In the genomic region with DNA sequence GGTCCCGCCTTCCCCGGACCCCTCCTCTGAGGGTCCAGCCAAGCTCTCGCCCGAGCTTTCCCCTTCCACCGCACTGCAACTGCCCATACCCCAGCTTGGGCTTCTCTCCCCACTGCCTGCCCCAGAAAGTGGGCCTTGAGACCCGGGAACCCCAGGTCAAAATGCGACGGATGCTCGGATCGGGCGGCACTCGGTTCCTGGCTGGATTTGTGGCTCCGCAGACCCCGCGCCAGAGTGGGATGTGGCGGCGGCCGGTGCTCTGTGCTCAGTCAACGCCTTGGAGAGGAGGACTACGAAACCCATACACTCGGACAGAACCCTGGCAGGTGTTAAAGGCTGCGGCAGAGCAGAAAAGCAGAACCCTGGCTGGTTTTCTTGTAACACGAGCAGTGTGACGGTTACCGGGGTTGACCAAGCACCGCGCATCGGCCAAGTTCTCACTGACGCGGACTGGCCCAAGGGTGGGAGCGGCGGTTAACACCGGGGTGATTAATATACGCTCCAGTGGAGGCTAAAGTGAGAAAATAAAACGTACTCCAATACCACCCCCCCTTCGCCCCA, we compare ENCODE assay signal across 8 cellular contexts. TPM values are rescaled to one million over a fixed set of nuclear protein-coding genes. Genes with fewer than 3 reads are reported as not detected.
A peak's percentile ranks its signal among the peaks of the same experiment; 100 is the strongest.
DNase-seq lines count a peak whose midpoint lies in the region; ATAC-seq, FAIRE-seq and TF ChIP-seq lines count a peak whose summit lies in the region.

No MANE protein-coding gene starts in this region.

- no peaks in the 10 kb centered on the region for H3K9me3 ChIP-seq in CD8-positive, alpha-beta memory T cell (ENCODE audit: low read length)
- no peaks in the 10 kb centered on the region for H3K9me3 ChIP-seq in duodenal mucosa (ENCODE audit: control insufficient read depth in 1 of 2, low read length in 2 of 2)

- H3K4me1 ChIP-seq in CD8-positive, alpha-beta memory T cell (ENCODE audit: insufficient read depth, low read length) = peaks cover 13% of the 10 kb centered on the region
- H3K4me1 ChIP-seq in duodenal mucosa (ENCODE audit: control insufficient read depth in 1 of 2, insufficient read depth in 2 of 2, low read length in 2 of 2) = no peaks in the 10 kb centered on the region

- no peak overlapping the region for H3K27ac ChIP-seq in CD8-positive, alpha-beta memory T cell (ENCODE audit: low read depth, low read length)
- H3K27ac ChIP-seq in HL-60 (replicated peaks) (peak overlapping the region; percentile 97), duodenal mucosa (ENCODE audit: low read depth, low read length) (no peak overlapping the region)

- in situ Hi-C loops in KBM-7 (cut with MboI; ENCODE audit: low pct_unique_long_range_greater_than_20kb, low sequenced_read_pairs) = no loop called here

- no peak overlapping the region for H3K4me3 ChIP-seq in CD8-positive, alpha-beta memory T cell (ENCODE audit: low read length)
- H3K4me3 ChIP-seq in HL-60 (replicated peaks; ENCODE audit: insufficient read depth, low read length) (peak overlapping the region; percentile 56), duodenal mucosa (ENCODE audit: low read depth in 1 of 2, low read length in 2 of 2) (peak overlapping the region; percentile 49 to 83)

- FAIRE-seq in HTR-8/SVneo (lab: Jason Lieb, UNC) = no peak

- peak; percentile 49 to 66 (median 64) for ATAC-seq in natural killer cell
- ATAC-seq in GM21360 (IDR thresholded peaks at IDR 0.05; ENCODE audit: unreplicated experiment) = no peak

- peak overlapping the region; percentile 4 to 28 for H3K9ac ChIP-seq in duodenal mucosa (ENCODE audit: low read depth in 1 of 2, low read length in 2 of 2)

- peaks cover 5 to 11% (median 9%) of the 10 kb centered on the region in 3 donors for H3K36me3 Mint-ChIP-seq in CD8-positive, alpha-beta memory T cell
- peaks cover 7% of the 10 kb centered on the region for H3K36me3 Mint-ChIP-seq in natural killer cell

- H3K27ac Mint-ChIP-seq in CD8-positive, alpha-beta memory T cell = peak overlapping the region in 5 of 8 donors; percentile 52 to 92 (median 86)
- H3K27ac Mint-ChIP-seq in natural killer cell = peak overlapping the region; percentile 96 to 98

- H3K27me3 Mint-ChIP-seq in CD8-positive, alpha-beta memory T cell = no peaks in the 10 kb centered on the region
- H3K27me3 Mint-ChIP-seq in natural killer cell (ENCODE audit: low read depth in 2 of 2) = no peaks in the 10 kb centered on the region

- TF ChIP-seq CTCF in HL-60 (IDR thresholded peaks at IDR 0.05; ENCODE audit: insufficient read depth, low read length) (no peak), natural killer cell (IDR thresholded peaks at IDR 0.05) (no peak)

- intact Hi-C loops in natural killer cell (cut with micrococcal nuclease) = loop anchor here (1.0 to 5.0 kb wide), 4 partner anchors 38 to 287 kb away; a partner anchor contains a TSS

- CTCF ChIA-PET in CD8-positive, alpha-beta memory T cell (lab: Charles Lee) = interaction anchor here (0.8 to 1.9 kb wide), 2 partner anchors 38 to 84 kb away, joined by 3 to 5 read pairs; no protein-coding TSS in a partner anchor

- POLR2A ChIA-PET in CD8-positive, alpha-beta memory T cell (lab: Charles Lee) = no interaction called here

- H3K4me3 Mint-ChIP-seq in CD8-positive, alpha-beta memory T cell = peak overlapping the region in 6 of 7 donors; percentile 41 to 88 (median 67)
- peak overlapping the region; percentile 98 for H3K4me3 Mint-ChIP-seq in natural killer cell

- peaks cover 14 to 28% (median 25%) of the 10 kb centered on the region in 3 donors for H3K4me1 Mint-ChIP-seq in CD8-positive, alpha-beta memory T cell
- peaks cover 39 to 40% of the 10 kb centered on the region in 2 donors for H3K4me1 Mint-ChIP-seq in natural killer cell

- no peak for DNase-seq in CD8-positive, alpha-beta memory T cell
- DNase-seq in HL-60 (ENCODE audit: low read depth in 1 of 2, low spot score in 1 of 2) (peak in 1 of 2 experiments; percentile 89), natural killer cell (peak; percentile 72), NCI-H187 treated with DMSO at 0.1 percent for 48 hours (lab: John Stamatoyannopoulos, UW) (no peak), KBM-7 (no peak), HTR-8/SVneo (ENCODE audit: insufficient read length, low spot score) (no peak)

- H3K27me3 ChIP-seq in CD8-positive, alpha-beta memory T cell (ENCODE audit: insufficient read depth, low read length, poor library complexity, severe bottlenecking) = no peaks in the 10 kb centered on the region
- H3K27me3 ChIP-seq in HL-60 (ENCODE audit: insufficient read depth, poor library complexity, severe bottlenecking) = no peaks in the 10 kb centered on the region
- H3K27me3 ChIP-seq in duodenal mucosa (ENCODE audit: control insufficient read depth in 1 of 2, insufficient read depth in 2 of 2, low read length in 2 of 2) = peaks cover 0 to 5% of the 10 kb centered on the region in 2 donors

- no peaks in the 10 kb centered on the region for H3K36me3 ChIP-seq in CD8-positive, alpha-beta memory T cell (ENCODE audit: insufficient read depth, low read length)
- no peaks in the 10 kb centered on the region for H3K36me3 ChIP-seq in duodenal mucosa (ENCODE audit: control insufficient read depth in 1 of 2, insufficient read depth in 2 of 2, low read length in 2 of 2)

- H3K9me3 Mint-ChIP-seq in CD8-positive, alpha-beta memory T cell = no peaks in the 10 kb centered on the region
- no peaks in the 10 kb centered on the region for H3K9me3 Mint-ChIP-seq in natural killer cell

RNA-seq across cellular contexts. Expression of a gene that starts 0.9 kb away (rescaled TPM):
- total RNA-seq in CD8-positive, alpha-beta memory T cell = 10 to 100 TPM; 23.0 to 24.4 TPM
- 7.0 TPM for polyA plus RNA-seq in CD8-positive, alpha-beta memory T cell
- total RNA-seq in natural killer cell = 100 to 1,000 TPM in 2 of 3 donors, 10 to 100 TPM in 1; 85.9 to 182 (median 129) TPM

RNA-seq across cellular contexts. Expression of a gene that starts 17.2 kb away (rescaled TPM):
- 1 to 10 TPM; 7.4 to 7.9 TPM for total RNA-seq in CD8-positive, alpha-beta memory T cell
- polyA plus RNA-seq in CD8-positive, alpha-beta memory T cell = 2.5 TPM
- 10 to 100 TPM; 18.6 to 30.9 (median 21.8) TPM for total RNA-seq in natural killer cell
